ENCODE assay signal across 8 cellular contexts in the genomic region with DNA sequence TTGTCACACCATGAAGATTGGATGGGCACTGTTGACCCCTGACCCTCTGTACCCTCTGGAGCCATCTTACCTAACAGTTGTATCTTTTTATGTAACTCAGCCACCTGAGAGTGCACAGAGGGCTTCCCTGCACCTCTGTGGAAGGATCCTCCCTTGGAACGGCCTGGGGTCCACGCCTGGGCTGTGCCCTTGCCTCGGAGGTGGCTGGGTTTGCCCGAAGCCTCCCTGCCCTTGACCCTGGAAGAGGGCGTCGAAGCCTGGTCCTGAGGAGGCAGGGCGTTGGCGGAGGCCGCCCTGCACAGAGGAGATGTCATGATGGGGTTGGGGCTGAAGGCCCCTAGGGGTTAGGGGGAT. TPM values are rescaled to one million over a fixed set of nuclear protein-coding genes. Genes with fewer than 3 reads are reported as not detected.
A peak's percentile ranks its signal among the peaks of the same experiment; 100 is the strongest.
DNase-seq lines count a peak whose midpoint lies in the region; ATAC-seq and TF ChIP-seq lines count a peak whose summit lies in the region.

No MANE protein-coding gene starts in this region.

- DNase-seq in AG04450 (ENCODE audit: low read depth, low spot score) (no peak), RWPE2 (ENCODE audit: low spot score) (no peak), fibroblast of the aortic adventitia (ENCODE audit: low read depth) (no peak), smooth muscle cell (lab: John Stamatoyannopoulos, UW; ENCODE audit: unreplicated experiment) (no peak), ACHN (no peak)
- no peak for DNase-seq in activated CD4-positive, alpha-beta T cell treated with anti-CD3 and anti-CD28 coated beads, Interleukin-2, amount 50 U/mL, for 4 hours

- in situ Hi-C loops in ACHN (cut with HindIII; ENCODE audit: low pct_ligation_motif_present, low pct_unique_long_range_greater_than_20kb, low sequenced_read_pairs) = no loop called here

- no peaks in the 10 kb centered on the region for H3K4me1 ChIP-seq in RWPE2 (ENCODE audit: insufficient read depth, poor library complexity, severe bottlenecking)
- H3K4me1 ChIP-seq in smooth muscle cell (ENCODE audit: low read depth) = peaks cover 4% of the 10 kb centered on the region

- H3K27me3 ChIP-seq in AG04450 (ENCODE audit: control insufficient read depth, insufficient read depth, low read length) = no peaks in the 10 kb centered on the region
- no peaks in the 10 kb centered on the region for H3K27me3 ChIP-seq in RWPE2 (ENCODE audit: insufficient read depth, poor library complexity, severe bottlenecking)
- H3K27me3 ChIP-seq in smooth muscle cell (ENCODE audit: low read depth) = no peaks in the 10 kb centered on the region

- peaks cover 20% of the 10 kb centered on the region for H3K79me2 ChIP-seq in smooth muscle cell (ENCODE audit: low read depth)

- no peaks in the 10 kb centered on the region for H4K20me1 ChIP-seq in smooth muscle cell (ENCODE audit: low read depth)

- ATAC-seq in GM21390 (IDR thresholded peaks at IDR 0.05; ENCODE audit: unreplicated experiment) (peak; percentile 11), RWPE2 (ENCODE audit: low read depth) (no peak), GM18858 (IDR thresholded peaks at IDR 0.05; ENCODE audit: unreplicated experiment) (no peak)

- H3K4me2 ChIP-seq in smooth muscle cell = peak overlapping the region; percentile 81

- H3K4me3 ChIP-seq in AG04450 (ENCODE audit: low read depth, low read length) (peak overlapping the region; percentile 60), RWPE2 (ENCODE audit: severe bottlenecking) (peak overlapping the region; percentile 67), fibroblast of the aortic adventitia (ENCODE audit: low read depth, low read length) (peak overlapping the region; percentile 64), smooth muscle cell (peak overlapping the region; percentile 70)

- H3K36me3 ChIP-seq in RWPE2 (ENCODE audit: low read depth) (peaks cover 31% of the 10 kb centered on the region), smooth muscle cell (ENCODE audit: low read depth) (no peaks in the 10 kb centered on the region)

- H3K9me3 ChIP-seq in AG04450 (ENCODE audit: control insufficient read depth, insufficient read depth, low read length) (no peaks in the 10 kb centered on the region), RWPE2 (ENCODE audit: severe bottlenecking) (no peaks in the 10 kb centered on the region), smooth muscle cell (replicated peaks; ENCODE audit: low read depth) (no peaks in the 10 kb centered on the region)

- CTCF ChIA-PET in AG04450 (lab: Charles Lee) = interaction anchor here (0.6 to 1.6 kb wide), 16 partner anchors 9 to 185 kb away, joined by 3 to 11 read pairs (median 4); no protein-coding TSS in a partner anchor

- peak overlapping the region; percentile 93 for H2AFZ ChIP-seq in smooth muscle cell (ENCODE audit: low read depth)

- 28% methylated on average over 9 of the region's 9 CpGs for WGBS in smooth muscle cell (ENCODE audit: low lambda C conversion rate)

- TF ChIP-seq CTCF in AG04450 (IDR thresholded peaks at IDR 0.05; ENCODE audit: low read depth, low read length) (no peak), RWPE2 (IDR thresholded peaks at IDR 0.05; ENCODE audit: poor library complexity, severe bottlenecking) (no peak), fibroblast of the aortic adventitia (IDR thresholded peaks at IDR 0.05; ENCODE audit: insufficient read depth, low read length) (no peak), smooth muscle cell (IDR thresholded peaks at IDR 0.05; ENCODE audit: borderline replicate concordance, insufficient read depth, poor library complexity, severe bottlenecking) (no peak)

- H3K27ac ChIP-seq in AG04450 (ENCODE audit: low read depth, low read length) (peak overlapping the region; percentile 61), RWPE2 (ENCODE audit: poor library complexity, severe bottlenecking) (no peak overlapping the region), smooth muscle cell (ENCODE audit: low read depth) (peak overlapping the region; percentile 78)

- POLR2A ChIA-PET in AG04450 (lab: Yijun Ruan, JAX) = interaction anchor here (1.4 kb wide), 1 partner anchor 53 kb away, joined by 3 read pairs; no protein-coding TSS in a partner anchor

- no peaks in the 10 kb centered on the region for H3F3A ChIP-seq in smooth muscle cell (ENCODE audit: low read depth)

- peak overlapping the region; percentile 51 for H3K9ac ChIP-seq in smooth muscle cell (ENCODE audit: low read depth)

RNA-seq across cellular contexts. Expression of a gene that starts 0.2 kb away (rescaled TPM):
- polyA plus RNA-seq in AG04450 (2011; rRNA removed) (0.09 and 0.21 TPM in 2 replicates), smooth muscle cell (3.8 and 5.1 TPM in 2 replicates)
- 0.14 TPM in 1 of 2 replicates, not detected in the other for polyA minus RNA-seq in AG04450 (2011; rRNA and poly(A)+ RNA removed)
- total RNA-seq in fibroblast of the aortic adventitia (ENCODE audit: low replicate concordance) (0.08 and 0.45 TPM in 2 replicates), smooth muscle cell (1.0 TPM in 1 of 2 replicates, not detected in the other)

RNA-seq across cellular contexts. Expression of a gene that starts 0.8 kb away (rescaled TPM):
- 125 and 165 TPM in 2 replicates for polyA plus RNA-seq in AG04450 (2011; rRNA removed)
- 134 and 184 TPM in 2 replicates for polyA minus RNA-seq in AG04450 (2011; rRNA and poly(A)+ RNA removed)
- 113 and 115 TPM in 2 replicates for total RNA-seq in fibroblast of the aortic adventitia (ENCODE audit: low replicate concordance)
- total RNA-seq in smooth muscle cell = 25.9 and 47.4 TPM in 2 replicates
- 165 and 169 TPM in 2 replicates for polyA plus RNA-seq in smooth muscle cell

RNA-seq across cellular contexts. Expression of a gene that starts 15.6 kb away (rescaled TPM):
- polyA plus RNA-seq in AG04450 (2011; rRNA removed) (0.11 and 0.16 TPM in 2 replicates), smooth muscle cell (6.6 and 39.0 TPM in 2 replicates)
- polyA minus RNA-seq in AG04450 (2011; rRNA and poly(A)+ RNA removed) = not detected in 2 replicates
- total RNA-seq in fibroblast of the aortic adventitia (ENCODE audit: low replicate concordance) (0.41 and 2.3 TPM in 2 replicates), smooth muscle cell (5.5 and 9.6 TPM in 2 replicates)

RNA-seq across cellular contexts. Expression of a gene that starts 46.2 kb away (rescaled TPM):
- not detected in 2 replicates for polyA plus RNA-seq in AG04450 (2011; rRNA removed)
- polyA minus RNA-seq in AG04450 (2011; rRNA and poly(A)+ RNA removed) = 0.09 TPM in 1 of 2 replicates, not detected in the other
- total RNA-seq in fibroblast of the aortic adventitia (ENCODE audit: low replicate concordance) = 0.45 TPM in 1 of 2 replicates, not detected in the other
- total RNA-seq in smooth muscle cell = not detected in 2 replicates
- not detected in 2 replicates for polyA plus RNA-seq in smooth muscle cell

RNA-seq across cellular contexts. Expression of a gene that starts 50.6 kb away (rescaled TPM):
- 3.8 and 4.9 TPM in 2 replicates for polyA plus RNA-seq in AG04450 (2011; rRNA removed)
- polyA minus RNA-seq in AG04450 (2011; rRNA and poly(A)+ RNA removed) = 2.1 and 2.7 TPM in 2 replicates
- 8.3 and 11.4 TPM in 2 replicates for total RNA-seq in fibroblast of the aortic adventitia (ENCODE audit: low replicate concordance)
- total RNA-seq in smooth muscle cell = 9.9 and 11.3 TPM in 2 replicates
- polyA plus RNA-seq in smooth muscle cell = 24.9 and 27.4 TPM in 2 replicates
